In genomic region chr7:118218413-118219156, GRCh38 we compare ENCODE assay signal across 1 cellular context.
TF ChIP-seq lines count a peak whose summit lies in the region.

No MANE protein-coding gene starts in this region.

TF ChIP-seq in K562, 482 proteins besides CTCF, POLR2A, EP300 and RAD21 (continued from another document and continues in another):
- TF ChIP-seq ATF4 (CRISPR knock-in tag; IDR thresholded peaks at IDR 0.05) = peak; percentile 99
- peak; percentile 69 for TF ChIP-seq MECOM (CRISPR knock-in tag; IDR thresholded peaks at IDR 0.05)
- TF ChIP-seq KDM5B (IDR thresholded peaks at IDR 0.05; ENCODE audit: insufficient replicate concordance, low read depth, low read length) = no peak
- TF ChIP-seq CBFA2T3 (IDR thresholded peaks at IDR 0.05) = 0 out of 2 replicates have a peak, but pooled peaks have one; percentile 12
- no peak for TF ChIP-seq TGIF2 (CRISPR knock-in tag; IDR thresholded peaks at IDR 0.05)
- no peak for TF ChIP-seq MAFK (IDR thresholded peaks at IDR 0.05; ENCODE audit: low read length)
- TF ChIP-seq MEIS2 (IDR thresholded peaks at IDR 0.05; ENCODE audit: partially characterized antibody) = peak; percentile 84
- TF ChIP-seq ZNF584 (CRISPR knock-in tag; IDR thresholded peaks at IDR 0.05; ENCODE audit: low read depth) = peak; percentile 32; the same call in 1 of the 2 replicates
- TF ChIP-seq SOX6 (IDR thresholded peaks at IDR 0.05) = peak; percentile 52; the same call in 1 of the 2 replicates
- 0 out of 4 replicates have a peak, but pooled peaks of 1 of the 2 experiments have one; percentile 17 for TF ChIP-seq ZMIZ1 (IDR thresholded peaks at IDR 0.05; ENCODE audit: low read depth in 2 of 2, low read length in 2 of 2)
- peak; percentile 35; the same call in 1 of the 2 replicates for TF ChIP-seq KLF16 (IDR thresholded peaks at IDR 0.05)
- peak; percentile 75; the same call in 1 of the 2 replicates for TF ChIP-seq ARID1B (IDR thresholded peaks at IDR 0.05)
- TF ChIP-seq NEUROD1 (IDR thresholded peaks at IDR 0.05; ENCODE audit: borderline replicate concordance, low read depth, low read length, partially characterized antibody) = no peak
- peak; percentile 49; the same call in 1 of the 2 replicates for TF ChIP-seq ZNF717 (CRISPR knock-in tag; IDR thresholded peaks at IDR 0.05)
- TF ChIP-seq ZNF175 (CRISPR knock-in tag; IDR thresholded peaks at IDR 0.05; ENCODE audit: low read depth) = peak; percentile 93
- TF ChIP-seq ILK (tag; IDR thresholded peaks at IDR 0.05; ENCODE audit: borderline replicate concordance, low read depth) = no peak
- TF ChIP-seq CHAMP1 (IDR thresholded peaks at IDR 0.05) = no peak
- TF ChIP-seq CC2D1A (IDR thresholded peaks at IDR 0.05) = no peak
- 0 out of 2 replicates have a peak, but pooled peaks have one; percentile 26 for TF ChIP-seq MYC (IDR thresholded peaks at IDR 0.05; ENCODE audit: low read depth, low read length)
- 0 out of 2 replicates have a peak, but pooled peaks have one; percentile 44 for TF ChIP-seq MYC (CRISPR knock-in tag; IDR thresholded peaks at IDR 0.05; ENCODE audit: borderline replicate concordance, low read depth)
- peak; percentile 98 for TF ChIP-seq ZNF766 (CRISPR knock-in tag; conservative IDR thresholded peaks at IDR 0.05)
- TF ChIP-seq SIN3B (IDR thresholded peaks at IDR 0.05; ENCODE audit: low read depth) = no peak
- no peak for TF ChIP-seq REST (CRISPR knock-in tag; IDR thresholded peaks at IDR 0.05; ENCODE audit: low read depth)
- TF ChIP-seq ZNF586 (CRISPR knock-in tag; conservative IDR thresholded peaks at IDR 0.05) = peak; percentile 81
- no peak for TF ChIP-seq ZNF79 (CRISPR knock-in tag; IDR thresholded peaks at IDR 0.05; ENCODE audit: low read depth)
- peak; percentile 33; the same call in 1 of the 2 replicates for TF ChIP-seq ZNF239 (CRISPR knock-in tag; IDR thresholded peaks at IDR 0.05)
- no peak for TF ChIP-seq DDX20 (tag; IDR thresholded peaks at IDR 0.05; ENCODE audit: low read depth)
- no peak for TF ChIP-seq THRAP3 (IDR thresholded peaks at IDR 0.05; ENCODE audit: borderline replicate concordance)
- TF ChIP-seq ETV5 (CRISPR knock-in tag; IDR thresholded peaks at IDR 0.05; ENCODE audit: low read depth) = no peak
- TF ChIP-seq RUNX1 (IDR thresholded peaks at IDR 0.05; ENCODE audit: low read depth) = no peak
- peak; percentile 67 for TF ChIP-seq TCF3 (CRISPR knock-in tag; IDR thresholded peaks at IDR 0.05)
- peak; percentile 54; the same call in 1 of the 2 replicates for TF ChIP-seq NFRKB (IDR thresholded peaks at IDR 0.05; ENCODE audit: low read depth)
- 0 out of 2 replicates have a peak, but pooled peaks have one; percentile 35 for TF ChIP-seq PKNOX1 (IDR thresholded peaks at IDR 0.05)
- TF ChIP-seq SMC3 (conservative IDR thresholded peaks at IDR 0.05; ENCODE audit: insufficient read depth, low read depth, low read length) = no peak
- peak; percentile 73; the same call in 1 of the 2 replicates for TF ChIP-seq ZNF644 (tag; IDR thresholded peaks at IDR 0.05; ENCODE audit: low read depth)
- no peak for TF ChIP-seq USF1 (CRISPR knock-in tag; IDR thresholded peaks at IDR 0.05)
- TF ChIP-seq GABPA (tag; conservative IDR thresholded peaks at IDR 0.05; ENCODE audit: low read depth) = peak; percentile 32; the same call in 1 of the 2 replicates
- no peak for TF ChIP-seq STAT5B (CRISPR knock-in tag; IDR thresholded peaks at IDR 0.05)
- no peak for TF ChIP-seq TBL1XR1 (IDR thresholded peaks at IDR 0.05; ENCODE audit: low read length in 2 of 2)
- no peak for TF ChIP-seq ZNF184 (CRISPR knock-in tag; IDR thresholded peaks at IDR 0.05)
- no peak for TF ChIP-seq GTF2A2 (tag; IDR thresholded peaks at IDR 0.05)
- TF ChIP-seq CBX8 (IDR thresholded peaks at IDR 0.05; ENCODE audit: borderline replicate concordance, extremely low read depth, low read depth, low read length, poor library complexity, severe bottlenecking) = no peak
- TF ChIP-seq ZNF830 (CRISPR knock-in tag; IDR thresholded peaks at IDR 0.05) = no peak
- peak; percentile 27; the same call in 1 of the 2 replicates for TF ChIP-seq EP400 (IDR thresholded peaks at IDR 0.05)
- TF ChIP-seq STAG1 (CRISPR knock-in tag; IDR thresholded peaks at IDR 0.05; ENCODE audit: borderline replicate concordance) = no peak
- no peak for TF ChIP-seq PBX2 (CRISPR knock-in tag; IDR thresholded peaks at IDR 0.05; ENCODE audit: low read depth)
- peak; percentile 86 for TF ChIP-seq PBX2 (tag; conservative IDR thresholded peaks at IDR 0.05; ENCODE audit: low read depth)
- TF ChIP-seq LEF1 (IDR thresholded peaks at IDR 0.05) = peak; percentile 66; the same call in 1 of the 2 replicates
- no peak for TF ChIP-seq CBFB (CRISPR knock-in tag; IDR thresholded peaks at IDR 0.05)
- TF ChIP-seq ZNF639 (CRISPR knock-in tag; conservative IDR thresholded peaks at IDR 0.05 in 1 of 2, IDR thresholded peaks at IDR 0.05 in 1 of 2) = no peak
- TF ChIP-seq SMARCA4 (IDR thresholded peaks at IDR 0.05) = peak; percentile 63; the same call in 1 of the 2 replicates
- TF ChIP-seq ATF3 (IDR thresholded peaks at IDR 0.05) = peak; percentile 81; the same call in 1 of the 2 replicates
- no peak for TF ChIP-seq ATF3 (CRISPR knock-in tag; conservative IDR thresholded peaks at IDR 0.05)
- TF ChIP-seq EHMT2 (IDR thresholded peaks at IDR 0.05) = no peak
